9 cellular contexts compared by ENCODE assay signal in the genomic region with DNA sequence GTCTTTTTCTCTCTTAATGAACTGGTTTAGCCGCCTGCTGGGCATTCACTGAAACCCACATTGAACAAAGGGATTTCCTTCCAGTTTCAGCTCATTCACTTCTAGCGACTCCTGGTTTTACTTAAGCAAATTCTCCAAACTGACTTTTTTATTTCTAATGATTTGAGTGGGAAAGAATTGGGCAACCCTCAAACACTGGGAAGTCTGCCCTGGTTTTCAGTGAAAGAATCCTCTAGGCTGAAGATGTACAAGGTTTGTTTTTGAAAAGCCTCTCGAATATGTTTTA. TPM values are rescaled to one million over a fixed set of nuclear protein-coding genes. Genes with fewer than 3 reads are reported as not detected.
DNase-seq lines count a peak whose midpoint lies in the region; ATAC-seq and TF ChIP-seq lines count a peak whose summit lies in the region.
"Had no signal": no experiment of that assay in that cellular context is flagged by ENCODE, and none has a peak within 500 bp of the region (broad histone marks: within the 10 kb centered on the region; RNA-seq: fewer than 3 reads in every experiment).

No MANE protein-coding gene starts in this region.

- no peaks in the 10 kb centered on the region for H3K79me2 ChIP-seq in KMS-11 (ENCODE audit: insufficient read depth, low read depth)

- intact Hi-C loops in left lung (cut with DNase I): no loop called here

- H3K4me3 ChIP-seq in AG04450 (ENCODE audit: low read depth, low read length) (no peak overlapping the region), KMS-11 (IDR thresholded peaks at IDR 0.05; ENCODE audit: insufficient read depth, low read depth, low read length) (no peak overlapping the region), choroid plexus epithelial cell (ENCODE audit: low read depth, low read length) (no peak overlapping the region), left lung (no peak overlapping the region)

- CTCF ChIA-PET in AG04450 (lab: Charles Lee): interaction anchor here (0.7 to 1.8 kb wide), 3 partner anchors 9 to 387 kb away, joined by 3 to 7 read pairs (median 6); no protein-coding TSS in a partner anchor

- H3K4me2 ChIP-seq in KMS-11: no peak overlapping the region

- TF ChIP-seq CTCF in AG04450 (IDR thresholded peaks at IDR 0.05; ENCODE audit: low read depth, low read length) (peak; percentile 60), KMS-11 (conservative IDR thresholded peaks at IDR 0.05; ENCODE audit: low read depth, low read length) (peak; percentile 29; the same call in 1 of the 2 replicates), choroid plexus epithelial cell (conservative IDR thresholded peaks at IDR 0.05; ENCODE audit: low read depth, low read length) (peak; percentile 55), left lung (IDR thresholded peaks at IDR 0.05) (peak; percentile 12 to 27)

- no peaks in the 10 kb centered on the region for H4K20me1 ChIP-seq in KMS-11 (ENCODE audit: insufficient read depth)

- H3K9me3 ChIP-seq in AG04450 (ENCODE audit: control insufficient read depth, insufficient read depth, low read length) (no peaks in the 10 kb centered on the region), left lung (no peaks in the 10 kb centered on the region)

- ATAC-seq in left lung: peak; percentile 70
- no peak for ATAC-seq in GM18502 (IDR thresholded peaks at IDR 0.05; ENCODE audit: poor library complexity, unreplicated experiment)
- no peak for ATAC-seq in HG02870 (IDR thresholded peaks at IDR 0.05; ENCODE audit: unreplicated experiment)
- ATAC-seq in HG02973 (IDR thresholded peaks at IDR 0.05; ENCODE audit: unreplicated experiment): no peak
- ATAC-seq: stimulated activated naive B cell treated with anti-CD40 and anti-IgM and Interleukin-4, amounts not matched to agents 10 μg/mL and 1 μg/mL and 100 μg/mL, for 72 hours had no signal

- no peak overlapping the region for H3K9ac ChIP-seq in KMS-11

- no peak overlapping the region for H2AFZ ChIP-seq in KMS-11 (ENCODE audit: low read depth)

- no peaks in the 10 kb centered on the region for H3K4me1 ChIP-seq in KMS-11 (ENCODE audit: low read depth, poor library complexity, severe bottlenecking)
- H3K4me1 ChIP-seq in left lung: peaks cover 0 to 32% of the 10 kb centered on the region in 2 donors

- H3K27ac ChIP-seq in AG04450 (ENCODE audit: low read depth, low read length) (no peak overlapping the region), KMS-11 (no peak overlapping the region), left lung (no peak overlapping the region), substantia nigra (ENCODE audit: low read depth, low read length, poor library complexity, severe bottlenecking) (no peak overlapping the region)

- DNase-seq in AG04450 (ENCODE audit: low read depth, low spot score) (no peak), choroid plexus epithelial cell (ENCODE audit: low read depth) (peak; percentile 64), left lung (no peak), substantia nigra (lab: John Stamatoyannopoulos, UW) (no peak)
- DNase-seq: stimulated activated naive B cell treated with anti-CD40 and anti-IgM and Interleukin-4, amounts not matched to agents 10 μg/mL and 1 μg/mL and 100 μg/mL, for 72 hours had no signal

- H3K27me3 ChIP-seq in AG04450 (ENCODE audit: control insufficient read depth, insufficient read depth, low read length) (peaks cover 14% of the 10 kb centered on the region), KMS-11 (ENCODE audit: insufficient read depth, low read depth) (no peaks in the 10 kb centered on the region), left lung (no peaks in the 10 kb centered on the region)

- no peaks in the 10 kb centered on the region for H3K36me3 ChIP-seq in KMS-11 (ENCODE audit: insufficient read depth)
- peaks cover 0 to 4% of the 10 kb centered on the region in 2 donors for H3K36me3 ChIP-seq in left lung

- POLR2A ChIA-PET in AG04450 (lab: Yijun Ruan, JAX): interaction anchor here (1.4 kb wide), 1 partner anchor 18 kb away, joined by 3 read pairs; no protein-coding TSS in a partner anchor

RNA-seq across cellular contexts. Expression of a gene that starts 45.5 kb away (rescaled TPM):
- 31.6 and 32.2 TPM in 2 replicates for polyA plus RNA-seq in AG04450 (2011; rRNA removed)
- polyA minus RNA-seq in AG04450 (2011; rRNA and poly(A)+ RNA removed): 18.3 and 27.5 TPM in 2 replicates
- total RNA-seq in left lung: 10 to 100 TPM; 38.5 to 39.4 TPM
